In genomic region chr22:31660860-31661341, GRCh38 we compare ENCODE assay signal across 2 cellular contexts.
TF ChIP-seq lines count a peak whose summit lies in the region.

No MANE protein-coding gene starts in this region.

TF ChIP-seq in endothelial cell of umbilical vein, 7 proteins besides CTCF, POLR2A, EP300 and RAD21:
- peak; percentile 58 for TF ChIP-seq FOS (IDR thresholded peaks at IDR 0.05; ENCODE audit: borderline replicate concordance, insufficient read depth, low read length)

TF ChIP-seq in HepG2, 621 proteins besides CTCF, POLR2A, EP300 and RAD21:
- TF ChIP-seq ZBTB20 (CRISPR knock-in tag; IDR thresholded peaks at IDR 0.05; ENCODE audit: borderline replicate concordance, low read depth): 0 out of 2 replicates have a peak, but pooled peaks have one; percentile 49
- TF ChIP-seq, protein P1, sequence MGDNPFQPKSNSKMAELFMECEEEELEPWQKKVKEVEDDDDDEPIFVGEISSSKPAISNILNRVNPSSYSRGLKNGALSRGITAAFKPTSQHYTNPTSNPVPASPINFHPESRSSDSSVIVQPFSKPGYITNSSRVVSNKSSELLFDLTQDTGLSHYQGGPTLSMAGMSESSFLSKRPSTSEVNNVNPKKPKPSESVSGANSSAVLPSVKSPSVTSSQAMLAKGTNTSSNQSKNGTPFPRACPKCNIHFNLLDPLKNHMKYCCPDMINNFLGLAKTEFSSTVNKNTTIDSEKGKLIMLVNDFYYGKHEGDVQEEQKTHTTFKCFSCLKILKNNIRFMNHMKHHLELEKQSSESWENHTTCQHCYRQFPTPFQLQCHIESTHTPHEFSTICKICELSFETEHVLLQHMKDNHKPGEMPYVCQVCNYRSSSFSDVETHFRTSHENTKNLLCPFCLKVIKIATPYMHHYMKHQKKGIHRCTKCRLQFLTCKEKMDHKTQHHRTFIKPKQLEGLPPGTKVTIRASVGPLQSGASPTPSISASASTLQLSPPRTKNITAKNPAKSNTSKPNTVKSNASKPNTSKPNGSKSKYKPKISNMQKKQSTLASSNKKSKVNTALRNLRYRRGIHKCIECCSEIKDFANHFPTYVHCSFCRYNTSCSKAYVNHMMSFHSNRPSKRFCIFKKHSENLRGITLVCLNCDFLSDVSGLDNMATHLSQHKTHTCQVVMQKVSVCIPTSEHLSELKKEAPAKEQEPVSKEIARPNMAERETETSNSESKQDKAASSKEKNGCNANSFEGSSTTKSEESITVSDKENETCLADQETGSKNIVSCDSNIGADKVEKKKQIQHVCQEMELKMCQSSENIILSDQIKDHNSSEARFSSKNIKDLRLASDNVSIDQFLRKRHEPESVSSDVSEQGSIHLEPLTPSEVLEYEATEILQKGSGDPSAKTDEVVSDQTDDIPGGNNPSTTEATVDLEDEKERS (CRISPR knock-in tag; IDR thresholded peaks at IDR 0.05): 0 out of 2 replicates have a peak, but pooled peaks have one; percentile 27
- peak; percentile 59; the same call in 1 of the 2 replicates for TF ChIP-seq ADNP (CRISPR knock-in tag; IDR thresholded peaks at IDR 0.05)
- 0 out of 2 replicates have a peak, but pooled peaks have one; percentile 26 for TF ChIP-seq ZMYM3 (CRISPR knock-in tag; IDR thresholded peaks at IDR 0.05)
- TF ChIP-seq RORA (CRISPR knock-in tag; IDR thresholded peaks at IDR 0.05): 0 out of 2 replicates have a peak, but pooled peaks have one; percentile 50
- 0 out of 2 replicates have a peak, but pooled peaks have one; percentile 29 for TF ChIP-seq PHF20 (CRISPR knock-in tag; IDR thresholded peaks at IDR 0.05)
- TF ChIP-seq TEAD3 (CRISPR knock-in tag; optimal IDR thresholded peaks at IDR 0.05; ENCODE audit: borderline replicate concordance): peak; percentile 11
- peak; percentile 41; the same call in 1 of the 2 replicates for TF ChIP-seq SAP130 (CRISPR knock-in tag; IDR thresholded peaks at IDR 0.05; ENCODE audit: low read depth)
- peak; percentile 82 for TF ChIP-seq FOSL2 (CRISPR knock-in tag; IDR thresholded peaks at IDR 0.05)
- 0 out of 2 replicates have a peak, but pooled peaks have one; percentile 39 for TF ChIP-seq ZMYM2 (CRISPR knock-in tag; IDR thresholded peaks at IDR 0.05)
